Comparison of ENCODE assay signal across 8 cellular contexts in the genomic region with DNA sequence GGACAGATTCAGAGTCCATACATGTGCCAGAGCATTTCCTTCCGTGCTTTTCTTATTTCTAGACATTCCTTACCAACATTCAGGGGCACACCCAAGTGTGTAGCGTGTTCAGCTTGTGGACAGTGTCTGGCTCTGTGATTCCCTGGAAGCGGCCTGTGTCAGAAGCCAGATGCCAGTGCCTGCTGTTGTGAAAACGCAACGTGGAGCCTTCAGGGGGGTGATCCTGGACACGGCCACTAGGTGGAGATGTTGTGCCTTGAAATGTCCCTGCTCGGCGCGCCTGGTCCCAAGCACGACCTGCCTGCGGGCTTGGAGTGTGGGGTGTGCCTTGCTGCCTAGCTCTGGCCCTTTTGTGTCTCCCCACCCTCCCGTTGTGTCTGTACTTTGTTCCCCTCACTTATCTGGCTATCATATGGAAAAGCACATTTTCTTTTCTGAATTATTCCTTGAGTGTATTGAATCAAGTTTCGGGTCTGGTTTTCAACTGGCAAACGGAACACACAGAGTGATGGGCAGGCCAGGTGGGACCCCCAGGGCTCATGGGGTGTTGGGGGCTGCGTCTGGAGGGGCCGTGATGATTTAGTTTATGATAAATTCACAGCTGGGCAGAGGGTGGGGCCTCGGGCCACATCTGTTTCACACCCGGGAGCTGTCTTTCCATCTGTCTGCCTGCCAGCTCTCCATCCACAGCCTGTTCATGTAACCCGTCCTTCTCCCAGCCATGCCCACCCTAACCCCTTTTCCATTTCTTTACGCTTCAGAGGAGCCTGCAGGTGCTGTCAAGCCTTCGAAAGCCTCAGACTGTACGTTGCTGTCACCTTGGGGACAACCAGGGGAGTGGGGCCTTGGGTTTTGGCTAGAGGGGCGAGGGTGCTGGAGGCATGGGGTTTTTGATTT.
A peak's percentile ranks its signal among the peaks of the same experiment; 100 is the strongest.
DNase-seq lines count a peak whose midpoint lies in the region; ATAC-seq and TF ChIP-seq lines count a peak whose summit lies in the region.

No MANE protein-coding gene starts in this region.

- TF ChIP-seq POLR2A in esophagus muscularis mucosa (IDR thresholded peaks at IDR 0.05; ENCODE audit: low read depth) = no peak

- peaks cover 14% of the 10 kb centered on the region for H3K27me3 Mint-ChIP-seq in H9 (ENCODE audit: low read depth)
- peaks cover 4 to 26% (median 8%) of the 10 kb centered on the region in 5 donors for H3K27me3 Mint-ChIP-seq in naive thymus-derived CD8-positive, alpha-beta T cell

- no peak overlapping the region for H3K18ac ChIP-seq in H9 (ENCODE audit: insufficient read length, low read depth, low read length)

- no CpG with 5 or more reads among the region's 23 CpGs for WGBS in H9 (ENCODE audit: extremely low coverage, insufficient read length, low lambda C conversion rate)
- 62% methylated on average over 22 of the region's 23 CpGs for WGBS in esophagus muscularis mucosa

- H3K4me1 Mint-ChIP-seq in H9 = peaks cover 2 to 4% of the 10 kb centered on the region in 2 experiments; a peak in 2 of 4 replicates
- H3K4me1 Mint-ChIP-seq in naive thymus-derived CD8-positive, alpha-beta T cell = peaks cover 7 to 15% (median 13%) of the 10 kb centered on the region in 4 donors

- peaks cover 2 to 5% (median 4%) of the 10 kb centered on the region in 3 experiments; a peak in 6 of 7 replicates for H3K36me3 Mint-ChIP-seq in H9 (ENCODE audit: insufficient read depth in 1 of 3, low read depth in 3 of 3)
- peaks cover 0 to 4% (median 3%) of the 10 kb centered on the region in 3 donors for H3K36me3 Mint-ChIP-seq in naive thymus-derived CD8-positive, alpha-beta T cell

- no peak overlapping the region for H2BK15ac ChIP-seq in H9 (ENCODE audit: low read depth, low read length)

- H3T11ph ChIP-seq in H9 (ENCODE audit: low read length) = no peak overlapping the region

- H4K91ac ChIP-seq in H9 (ENCODE audit: insufficient read length, low read depth, low read length) = no peak overlapping the region

- H3K56ac ChIP-seq in H9 (ENCODE audit: insufficient read length, low read depth, low read length) = no peak overlapping the region

- no peak overlapping the region for H3K23ac ChIP-seq in H9 (ENCODE audit: insufficient read length, low read depth, low read length)

- no peak overlapping the region for H3K14ac ChIP-seq in H9 (ENCODE audit: insufficient read depth, low read length)

- H4K20me1 ChIP-seq in H9 (ENCODE audit: control insufficient read depth, insufficient read depth, insufficient read length) = no peaks in the 10 kb centered on the region

- H3K27ac Mint-ChIP-seq in H9 = no peak overlapping the region
- H3K27ac Mint-ChIP-seq in naive thymus-derived CD8-positive, alpha-beta T cell = no peak overlapping the region

- no peaks in the 10 kb centered on the region for H3K23me2 ChIP-seq in H9 (ENCODE audit: insufficient read length, low read depth, low read length, poor library complexity, severe bottlenecking)

- no peak for TF ChIP-seq EP300 in esophagus muscularis mucosa (IDR thresholded peaks at IDR 0.05)

- H2AFZ ChIP-seq in H9 (ENCODE audit: low read length) = no peak overlapping the region

- H3K9me3 ChIP-seq in H9 (ENCODE audit: control insufficient read depth, low read depth, low read length) (no peaks in the 10 kb centered on the region), esophagus muscularis mucosa (no peaks in the 10 kb centered on the region)

- H2BK5ac ChIP-seq in H9 (ENCODE audit: insufficient read length, low read length) = no peak overlapping the region

- no peaks in the 10 kb centered on the region for H3K79me1 ChIP-seq in H9 (ENCODE audit: insufficient read depth, low read depth, low read length, poor library complexity, severe bottlenecking)

- H3K9me3 Mint-ChIP-seq in H9 = peaks cover 4% of the 10 kb centered on the region in 2 experiments; a peak in 4 of 5 replicates
- H3K9me3 Mint-ChIP-seq in naive thymus-derived CD8-positive, alpha-beta T cell = peaks cover 0 to 4% (median 0%) of the 10 kb centered on the region in 9 donors

- ATAC-seq in naive thymus-derived CD8-positive, alpha-beta T cell = peak; percentile 57 to 68
- ATAC-seq in GM19452 (IDR thresholded peaks at IDR 0.05; ENCODE audit: unreplicated experiment) = no peak

- H4K5ac ChIP-seq in H9 (ENCODE audit: insufficient read length, low read depth, low read length) = no peak overlapping the region

- peak in 11 of 14 donors; percentile 14 to 67 (median 43) for DNase-seq in C1 segment of cervical spinal cord (lab: John Stamatoyannopoulos, UW)
- DNase-seq in H9 = peak; percentile 76
- peak; percentile 40 for DNase-seq in NOMO-1 treated with DMSO at 0.1 percent for 48 hours (lab: John Stamatoyannopoulos, UW; ENCODE audit: unreplicated experiment)
- DNase-seq in activated CD8-positive, alpha-beta memory T cell treated with anti-CD3 and anti-CD28 coated beads, Interleukin-2, amount 50 U/mL, for 48 hours = peak; percentile 85
- DNase-seq in esophagus muscularis mucosa (ENCODE audit: extremely low spot score) = no peak
- DNase-seq in naive thymus-derived CD8-positive, alpha-beta T cell = peak; percentile 23 to 75 (median 54)
- DNase-seq in stimulated activated naive CD4-positive, alpha-beta T cell (lab: John Stamatoyannopoulos, UW) = peak; percentile 14 to 58 (median 40)

- H3K27ac ChIP-seq in H9 (ENCODE audit: insufficient read length, low read depth, low read length) = no peak overlapping the region
- no peak overlapping the region for H3K27ac ChIP-seq in esophagus muscularis mucosa (replicated peaks in 1 of 4)

- H3K79me2 ChIP-seq in H9 (ENCODE audit: insufficient read depth, low read length) = no peaks in the 10 kb centered on the region

- H2AK5ac ChIP-seq in H9 (ENCODE audit: insufficient read length, low read length) = no peak overlapping the region

- no peak overlapping the region for H2BK12ac ChIP-seq in H9 (ENCODE audit: insufficient read length, low read depth, low read length)

- H3K4ac ChIP-seq in H9 (ENCODE audit: low read depth, low read length) = no peak overlapping the region

- H3K27me3 ChIP-seq in H9 (ENCODE audit: insufficient read depth, low read length) (no peaks in the 10 kb centered on the region), esophagus muscularis mucosa (no peaks in the 10 kb centered on the region)

- H3K4me2 ChIP-seq in H9 (ENCODE audit: insufficient read depth, insufficient read length, low read length) = no peak overlapping the region

- intact Hi-C loops in esophagus muscularis mucosa (cut with DNase I) = loop anchor here (5.0 to 10.0 kb wide), 5 partner anchors 58 to 1036 kb away; no protein-coding TSS in a partner anchor

- POLR2A ChIA-PET in naive thymus-derived CD8-positive, alpha-beta T cell (lab: Charles Lee) = no interaction called here

- TF ChIP-seq CTCF in H9 (conservative IDR thresholded peaks at IDR 0.05) (peak; percentile 87), esophagus muscularis mucosa (IDR thresholded peaks at IDR 0.05) (peak; percentile 77 to 81 (median 78))

- no peak overlapping the region for H4K8ac ChIP-seq in H9 (replicated peaks; ENCODE audit: insufficient read length, low read depth, low read length)

- peaks cover 0 to 44% (median 21%) of the 10 kb centered on the region in 4 donors for H3K36me3 ChIP-seq in esophagus muscularis mucosa

- H3K4me1 ChIP-seq in H9 (ENCODE audit: insufficient read depth, low read length) (0 out of 2 replicates have a peak, but pooled peaks cover 2% of the 10 kb centered on the region), esophagus muscularis mucosa (peaks cover 3 to 13% (median 10%) of the 10 kb centered on the region in 4 donors)

- H3K9ac ChIP-seq in H9 (ENCODE audit: extremely low read depth, insufficient read length, low read length) = no peak overlapping the region

- no peak overlapping the region for H2BK120ac ChIP-seq in H9 (ENCODE audit: low read depth, low read length, poor library complexity, severe bottlenecking)

- no peak overlapping the region for H3K4me3 Mint-ChIP-seq in H9
- H3K4me3 Mint-ChIP-seq in naive thymus-derived CD8-positive, alpha-beta T cell = no peak overlapping the region

- H3K4me3 ChIP-seq in esophagus muscularis mucosa = no peak overlapping the region

- no peak overlapping the region for H2BK20ac ChIP-seq in H9 (ENCODE audit: low read depth, low read length, poor library complexity, severe bottlenecking)
